In genomic region chr3:147620906-147621305, GRCh38 we compare ENCODE assay signal across 33 cellular contexts.
A peak's percentile ranks its signal among the peaks of the same experiment; 100 is the strongest.
DNase-seq lines count a peak whose midpoint lies in the region; ATAC-seq and TF ChIP-seq lines count a peak whose summit lies in the region.
"Had no signal": no experiment of that assay in that cellular context is flagged by ENCODE, and none has a peak within 500 bp of the region (broad histone marks: within the 10 kb centered on the region; RNA-seq: fewer than 3 reads in every experiment).

No MANE protein-coding gene starts in this region.

- H3K4me3 Mint-ChIP-seq in GM23338, result no peak overlapping the region
- H3K4me3 Mint-ChIP-seq in activated naive CD4-positive, alpha-beta T cell treated with anti-CD3 and anti-CD28 coated beads, Interleukin-2, amount 10 ng/mL, durations not matched to agents 7 days and 5 days, result no peak overlapping the region
- H3K4me3 Mint-ChIP-seq: activated naive CD8-positive, alpha-beta T cell treated with anti-CD3 and anti-CD28 coated beads, Interleukin-2, amount 50 U/mL, for 24 hours; activated T-cell treated with anti-CD3 and anti-CD28 coated beads, Interleukin-2, amount 50 U/mL, for 72 hours; CD4-positive, alpha-beta T cell; naive thymus-derived CD4-positive, alpha-beta T cell; stimulated activated effector memory CD8-positive, alpha-beta T cell treated with anti-CD3 and anti-CD28 coated beads, Interleukin-12 subunit alpha, Interleukin-12 subunit beta, amount 100 ng/mL, for 72 hours; T-helper 17 cell had no signal

- H3K4me1 ChIP-seq in GM23338 (ENCODE audit: insufficient read depth), result peaks cover 22% of the 10 kb centered on the region
- H3K4me1 ChIP-seq: breast epithelium, left ventricle myocardium inferior had no signal

- H3K27ac ChIP-seq in GM23338 (ENCODE audit: low read depth), result no peak overlapping the region
- H3K27ac ChIP-seq: 22Rv1, breast epithelium, HL-60, left ventricle myocardium inferior had no signal

- H2AFZ ChIP-seq in GM23338, result no peak overlapping the region

- H3K4me2 ChIP-seq in GM23338, result no peak overlapping the region

- no peak for ATAC-seq in GM23338
- ATAC-seq: activated naive CD8-positive, alpha-beta T cell treated with anti-CD3 and anti-CD28 coated beads, Interleukin-2, amount 50 U/mL, for 24 hours; activated T-cell treated with anti-CD3 and anti-CD28 coated beads, Interleukin-2, amount 50 U/mL, for 72 hours; GM12878; HepG2; naive thymus-derived CD4-positive, alpha-beta T cell; stimulated activated effector memory CD8-positive, alpha-beta T cell treated with anti-CD3 and anti-CD28 coated beads, Interleukin-12 subunit alpha, Interleukin-12 subunit beta, amount 100 ng/mL, for 72 hours; T-helper 17 cell had no signal

- no peak overlapping the region for H3K4me3 ChIP-seq in GM23338
- no peak overlapping the region for H3K4me3 ChIP-seq in astrocyte of the cerebellum (ENCODE audit: low read depth, low read length)
- H3K4me3 ChIP-seq: breast epithelium, GM12878, left ventricle myocardium inferior had no signal

- H3K9me2 ChIP-seq in GM23338 (ENCODE audit: insufficient read depth), result no peaks in the 10 kb centered on the region

- H4K20me1 ChIP-seq in GM23338 (replicated peaks; ENCODE audit: insufficient read depth), result no peaks in the 10 kb centered on the region

- H3K36me3 Mint-ChIP-seq in GM23338 (ENCODE audit: low read depth), result no peaks in the 10 kb centered on the region
- H3K36me3 Mint-ChIP-seq in activated naive CD4-positive, alpha-beta T cell treated with anti-CD3 and anti-CD28 coated beads, Interleukin-2, amount 10 ng/mL, durations not matched to agents 7 days and 5 days, result no peaks in the 10 kb centered on the region
- H3K36me3 Mint-ChIP-seq: naive thymus-derived CD4-positive, alpha-beta T cell; stimulated activated effector memory CD8-positive, alpha-beta T cell treated with anti-CD3 and anti-CD28 coated beads, Interleukin-12 subunit alpha, Interleukin-12 subunit beta, amount 100 ng/mL, for 72 hours had no signal

- peak overlapping the region; percentile 6; the same call in 1 of the 2 replicates for H3K27ac Mint-ChIP-seq in GM23338
- H3K27ac Mint-ChIP-seq in activated naive CD4-positive, alpha-beta T cell treated with anti-CD3 and anti-CD28 coated beads, Interleukin-2, amount 10 ng/mL, durations not matched to agents 7 days and 5 days, result no peak overlapping the region
- H3K27ac Mint-ChIP-seq: activated naive CD8-positive, alpha-beta T cell treated with anti-CD3 and anti-CD28 coated beads, Interleukin-2, amount 50 U/mL, for 24 hours; activated T-cell treated with anti-CD3 and anti-CD28 coated beads, Interleukin-2, amount 50 U/mL, for 72 hours; CD4-positive, alpha-beta T cell; naive thymus-derived CD4-positive, alpha-beta T cell; stimulated activated effector memory CD8-positive, alpha-beta T cell treated with anti-CD3 and anti-CD28 coated beads, Interleukin-12 subunit alpha, Interleukin-12 subunit beta, amount 100 ng/mL, for 72 hours; T-helper 17 cell had no signal

- DNase-seq in AG08395 (ENCODE audit: low spot score) (peak; percentile 33), GM23338 (ENCODE audit: low spot score) (no peak), astrocyte of the cerebellum (ENCODE audit: low read depth) (peak; percentile 59), iris pigment epithelial cell (ENCODE audit: low read depth) (peak; percentile 14), NCI-H1436 (lab: John Stamatoyannopoulos, UW) (no peak), Ammon's horn (ENCODE audit: low spot score) (no peak), midbrain (lab: John Stamatoyannopoulos, UW) (no peak)
- DNase-seq in activated naive CD4-positive, alpha-beta T cell treated with anti-CD3 and anti-CD28 coated beads, Interleukin-2, amount 10 ng/mL, durations not matched to agents 7 days and 5 days, result no peak
- DNase-seq: activated CD4-positive, alpha-beta T cell treated with anti-CD3 and anti-CD28 coated beads, Interleukin-2, amount 50 U/mL, for 48 hours; activated CD4-positive, CD25-positive, alpha-beta regulatory T cell treated with anti-CD3 and anti-CD28 coated beads, Interleukin-2, amount 50 U/mL, for 72 hours; activated naive CD8-positive, alpha-beta T cell treated with anti-CD3 and anti-CD28 coated beads, Interleukin-2, amount 50 U/mL, for 24 hours; activated T-cell treated with anti-CD3 and anti-CD28 coated beads, Interleukin-2, amount 50 U/mL, for 72 hours; CD4-positive, alpha-beta T cell; glutamatergic neuron; H7; islet precursor cell; left ventricle myocardium inferior; naive thymus-derived CD4-positive, alpha-beta T cell; NCI-H1417 treated with DMSO at 0.1 percent for 48 hours; NCI-H226; NCI-H69; occipital lobe; Right ventricle myocardium superior; stimulated activated CD4-positive, alpha-beta T cell treated with anti-CD3 and anti-CD28 coated beads, Interleukin-15, amount 100 ng/mL, for 24 hours; substantia nigra; T-helper 17 cell; trophoblast cell had no signal

- H3F3A ChIP-seq in GM23338 (replicated peaks; ENCODE audit: low read depth), result no peaks in the 10 kb centered on the region

- no peaks in the 10 kb centered on the region for H3K36me3 ChIP-seq in GM23338 (ENCODE audit: insufficient read depth)
- H3K36me3 ChIP-seq: breast epithelium, left ventricle myocardium inferior had no signal

- TF ChIP-seq CTCF in GM23338 (conservative IDR thresholded peaks at IDR 0.05; ENCODE audit: low read depth in 2 of 2) (no peak), astrocyte of the cerebellum (IDR thresholded peaks at IDR 0.05; ENCODE audit: low read depth, low read length, missing control alignments) (no peak)

- in situ Hi-C loops in astrocyte of the cerebellum (cut with HindIII; ENCODE audit: low sequenced_read_pairs), result no loop called here

- no peaks in the 10 kb centered on the region for H3K27me3 ChIP-seq in GM23338 (ENCODE audit: insufficient read depth)
- H3K27me3 ChIP-seq: breast epithelium had no signal

- H3K4me1 Mint-ChIP-seq in GM23338, result peaks cover 22% of the 10 kb centered on the region
- no peaks in the 10 kb centered on the region for H3K4me1 Mint-ChIP-seq in activated naive CD4-positive, alpha-beta T cell treated with anti-CD3 and anti-CD28 coated beads, Interleukin-2, amount 10 ng/mL, durations not matched to agents 7 days and 5 days
- H3K4me1 Mint-ChIP-seq: activated naive CD8-positive, alpha-beta T cell treated with anti-CD3 and anti-CD28 coated beads, Interleukin-2, amount 50 U/mL, for 24 hours; naive thymus-derived CD4-positive, alpha-beta T cell; stimulated activated effector memory CD8-positive, alpha-beta T cell treated with anti-CD3 and anti-CD28 coated beads, Interleukin-12 subunit alpha, Interleukin-12 subunit beta, amount 100 ng/mL, for 72 hours; T-helper 17 cell had no signal

- H3K27me3 Mint-ChIP-seq in GM23338 (ENCODE audit: insufficient read depth, low read depth, poor library complexity), result no peaks in the 10 kb centered on the region
- H3K27me3 Mint-ChIP-seq in activated naive CD4-positive, alpha-beta T cell treated with anti-CD3 and anti-CD28 coated beads, Interleukin-2, amount 10 ng/mL, durations not matched to agents 7 days and 5 days, result no peaks in the 10 kb centered on the region
- H3K27me3 Mint-ChIP-seq: activated naive CD8-positive, alpha-beta T cell treated with anti-CD3 and anti-CD28 coated beads, Interleukin-2, amount 50 U/mL, for 24 hours; CD4-positive, alpha-beta T cell; naive thymus-derived CD4-positive, alpha-beta T cell; T-helper 17 cell had no signal

- H3K79me2 ChIP-seq in GM23338 (replicated peaks; ENCODE audit: insufficient read depth), result no peaks in the 10 kb centered on the region

- CTCF ChIA-PET in activated naive CD4-positive, alpha-beta T cell treated with anti-CD3 and anti-CD28 coated beads, Interleukin-2, amount 10 ng/mL, durations not matched to agents 7 days and 5 days (lab: Charles Lee), result no interaction called here

- no peaks in the 10 kb centered on the region for H3K9me3 Mint-ChIP-seq in GM23338
- H3K9me3 Mint-ChIP-seq in activated naive CD4-positive, alpha-beta T cell treated with anti-CD3 and anti-CD28 coated beads, Interleukin-2, amount 10 ng/mL, durations not matched to agents 7 days and 5 days, result no peaks in the 10 kb centered on the region
- H3K9me3 Mint-ChIP-seq: CD4-positive, alpha-beta T cell had no signal

TF ChIP-seq in GM23338, 12 proteins besides CTCF, POLR2A, EP300 and RAD21 (continues in another document):
- no peak for TF ChIP-seq EZH2 (IDR thresholded peaks at IDR 0.05; ENCODE audit: low read depth, unreplicated experiment)
- TF ChIP-seq STAT1 (IDR thresholded peaks at IDR 0.05; ENCODE audit: unreplicated experiment), result no peak
- TF ChIP-seq ZNF114 (CRISPR knock-in tag; IDR thresholded peaks at IDR 0.05), result no peak
- no peak for TF ChIP-seq EZH2phosphoT487 (IDR thresholded peaks at IDR 0.05; ENCODE audit: unreplicated experiment)
- no peak for TF ChIP-seq ZNF331 (CRISPR knock-in tag; IDR thresholded peaks at IDR 0.05; ENCODE audit: low read depth)
- no peak for TF ChIP-seq REST (IDR thresholded peaks at IDR 0.05; ENCODE audit: unreplicated experiment)
- TF ChIP-seq NANOG (IDR thresholded peaks at IDR 0.05; ENCODE audit: borderline replicate concordance), result no peak
- no peak for TF ChIP-seq POLR2AphosphoS5 (IDR thresholded peaks at IDR 0.05; ENCODE audit: low read depth)

Comparison
In these comparisons a context has a peak if more than half of its experiments do, and no peak if none do; other contexts are left out.
1. DNase-seq: peak in AG08395 (single experiment), astrocyte of the cerebellum (single experiment) and iris pigment epithelial cell (single experiment); none in GM23338 (single experiment), NCI-H1436 (single experiment), Ammon's horn (single experiment), activated naive CD4-positive, alpha-beta T cell treated with anti-CD3 and anti-CD28 coated beads, Interleukin-2, amount 10 ng/mL, durations not matched to agents 7 days and 5 days (single experiment) and midbrain (single experiment).